1 cellular context compared by ENCODE assay signal in the genomic region with DNA sequence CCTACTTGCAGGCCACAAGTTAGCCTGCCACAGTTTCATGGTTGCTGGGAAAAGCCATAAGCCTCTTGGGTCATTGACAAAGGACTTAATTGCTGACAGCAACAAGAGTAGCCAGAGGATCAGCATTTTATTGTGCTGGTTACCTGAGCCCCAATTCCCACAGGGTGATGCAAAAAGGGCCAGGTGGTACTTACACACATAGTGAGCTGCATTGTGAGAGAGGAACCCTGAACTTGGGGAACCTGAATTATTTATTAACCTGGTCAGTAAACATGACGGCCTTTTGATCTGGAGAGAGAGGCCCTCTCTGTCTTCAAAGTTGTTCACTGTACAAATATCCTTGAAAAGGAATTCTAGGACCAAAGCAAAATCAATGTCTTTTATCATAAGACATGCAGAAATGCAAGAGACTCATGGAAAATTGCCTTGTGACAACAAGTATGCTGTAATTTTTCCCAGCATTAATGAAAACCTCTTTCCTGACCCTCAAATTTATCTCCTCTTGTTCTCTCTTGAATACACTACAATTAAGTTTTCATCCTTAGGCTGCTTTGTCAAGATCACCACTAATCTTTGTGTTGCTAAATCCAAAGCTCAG.
TF ChIP-seq lines count a peak whose summit lies in the region.

No MANE protein-coding gene starts in this region.

TF ChIP-seq in HepG2, 621 proteins besides CTCF, POLR2A, EP300 and RAD21 (continued from another document):
- TF ChIP-seq, protein P1, sequence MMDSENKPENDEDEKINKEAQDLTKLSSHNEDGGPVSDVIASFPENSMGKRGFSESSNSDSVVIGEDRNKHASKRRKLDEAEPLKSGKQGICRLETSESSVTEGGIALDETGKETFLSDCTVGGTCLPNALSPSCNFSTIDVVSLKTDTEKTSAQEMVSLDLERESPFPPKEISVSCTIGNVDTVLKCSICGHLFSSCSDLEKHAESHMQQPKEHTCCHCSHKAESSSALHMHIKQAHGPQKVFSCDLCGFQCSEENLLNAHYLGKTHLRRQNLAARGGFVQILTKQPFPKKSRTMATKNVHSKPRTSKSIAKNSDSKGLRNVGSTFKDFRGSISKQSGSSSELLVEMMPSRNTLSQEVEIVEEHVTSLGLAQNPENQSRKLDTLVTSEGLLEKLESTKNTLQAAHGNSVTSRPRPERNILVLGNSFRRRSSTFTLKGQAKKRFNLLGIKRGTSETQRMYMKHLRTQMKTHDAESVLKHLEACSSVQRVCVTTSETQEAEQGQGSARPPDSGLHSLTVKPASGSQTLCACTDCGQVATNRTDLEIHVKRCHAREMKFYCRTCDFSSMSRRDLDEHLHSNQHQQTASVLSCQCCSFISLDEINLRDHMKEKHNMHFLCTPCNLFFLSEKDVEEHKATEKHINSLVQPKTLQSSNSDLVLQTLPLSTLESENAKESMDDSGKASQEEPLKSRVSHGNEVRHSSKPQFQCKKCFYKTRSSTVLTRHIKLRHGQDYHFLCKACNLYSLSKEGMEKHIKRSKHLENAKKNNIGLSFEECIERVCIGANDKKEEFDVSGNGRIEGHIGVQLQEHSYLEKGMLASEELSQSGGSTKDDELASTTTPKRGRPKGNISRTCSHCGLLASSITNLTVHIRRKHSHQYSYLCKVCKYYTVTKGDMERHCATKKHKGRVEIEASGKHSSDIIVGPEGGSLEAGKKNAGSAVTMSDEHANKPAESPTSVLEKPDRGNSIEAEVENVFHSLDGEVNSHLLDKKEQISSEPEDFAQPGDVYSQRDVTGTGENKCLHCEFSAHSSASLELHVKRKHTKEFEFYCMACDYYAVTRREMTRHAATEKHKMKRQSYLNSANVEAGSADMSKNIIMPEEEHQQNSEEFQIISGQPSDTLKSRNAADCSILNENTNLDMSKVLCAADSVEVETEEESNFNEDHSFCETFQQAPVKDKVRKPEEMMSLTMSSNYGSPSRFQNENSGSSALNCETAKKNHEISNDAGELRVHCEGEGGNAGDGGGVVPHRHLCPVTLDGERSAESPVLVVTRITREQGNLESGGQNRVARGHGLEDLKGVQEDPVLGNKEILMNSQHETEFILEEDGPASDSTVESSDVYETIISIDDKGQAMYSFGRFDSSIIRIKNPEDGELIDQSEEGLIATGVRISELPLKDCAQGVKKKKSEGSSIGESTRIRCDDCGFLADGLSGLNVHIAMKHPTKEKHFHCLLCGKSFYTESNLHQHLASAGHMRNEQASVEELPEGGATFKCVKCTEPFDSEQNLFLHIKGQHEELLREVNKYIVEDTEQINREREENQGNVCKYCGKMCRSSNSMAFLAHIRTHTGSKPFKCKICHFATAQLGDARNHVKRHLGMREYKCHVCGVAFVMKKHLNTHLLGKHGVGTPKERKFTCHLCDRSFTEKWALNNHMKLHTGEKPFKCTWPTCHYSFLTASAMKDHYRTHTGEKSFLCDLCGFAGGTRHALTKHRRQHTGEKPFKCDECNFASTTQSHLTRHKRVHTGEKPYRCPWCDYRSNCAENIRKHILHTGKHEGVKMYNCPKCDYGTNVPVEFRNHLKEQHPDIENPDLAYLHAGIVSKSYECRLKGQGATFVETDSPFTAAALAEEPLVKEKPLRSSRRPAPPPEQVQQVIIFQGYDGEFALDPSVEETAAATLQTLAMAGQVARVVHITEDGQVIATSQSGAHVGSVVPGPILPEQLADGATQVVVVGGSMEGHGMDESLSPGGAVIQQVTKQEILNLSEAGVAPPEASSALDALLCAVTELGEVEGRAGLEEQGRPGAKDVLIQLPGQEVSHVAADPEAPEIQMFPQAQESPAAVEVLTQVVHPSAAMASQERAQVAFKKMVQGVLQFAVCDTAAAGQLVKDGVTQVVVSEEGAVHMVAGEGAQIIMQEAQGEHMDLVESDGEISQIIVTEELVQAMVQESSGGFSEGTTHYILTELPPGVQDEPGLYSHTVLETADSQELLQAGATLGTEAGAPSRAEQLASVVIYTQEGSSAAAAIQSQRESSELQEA (CRISPR knock-in tag; IDR thresholded peaks at IDR 0.05; ENCODE audit: not compliant biosample characterization): no peak
- TF ChIP-seq, protein P2, sequence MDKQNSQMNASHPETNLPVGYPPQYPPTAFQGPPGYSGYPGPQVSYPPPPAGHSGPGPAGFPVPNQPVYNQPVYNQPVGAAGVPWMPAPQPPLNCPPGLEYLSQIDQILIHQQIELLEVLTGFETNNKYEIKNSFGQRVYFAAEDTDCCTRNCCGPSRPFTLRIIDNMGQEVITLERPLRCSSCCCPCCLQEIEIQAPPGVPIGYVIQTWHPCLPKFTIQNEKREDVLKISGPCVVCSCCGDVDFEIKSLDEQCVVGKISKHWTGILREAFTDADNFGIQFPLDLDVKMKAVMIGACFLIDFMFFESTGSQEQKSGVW (CRISPR knock-in tag; IDR thresholded peaks at IDR 0.05; ENCODE audit: borderline replicate concordance): no peak
- TF ChIP-seq FOXA3 (CRISPR knock-in tag; IDR thresholded peaks at IDR 0.05) (peak; percentile 99), ARNT (IDR thresholded peaks at IDR 0.05) (no peak), ZNF557 (CRISPR knock-in tag; IDR thresholded peaks at IDR 0.05) (no peak), CREB1 (IDR thresholded peaks at IDR 0.05) (0 out of 2 replicates have a peak, but pooled peaks have one; percentile 20), CREB1 (CRISPR knock-in tag; IDR thresholded peaks at IDR 0.05) (peak; percentile 84), ZNF550 (CRISPR knock-in tag; IDR thresholded peaks at IDR 0.05; ENCODE audit: borderline replicate concordance) (no peak), YEATS4 (CRISPR knock-in tag; IDR thresholded peaks at IDR 0.05; ENCODE audit: borderline replicate concordance) (peak; percentile 88), ZEB1 (IDR thresholded peaks at IDR 0.05; ENCODE audit: insufficient replicate concordance, low read depth) (peak; percentile 98), ZKSCAN8 (CRISPR knock-in tag; IDR thresholded peaks at IDR 0.05; ENCODE audit: borderline replicate concordance) (peak; percentile 89; the same call in 1 of the 2 replicates), MATR3 (CRISPR knock-in tag; IDR thresholded peaks at IDR 0.05) (no peak), MTA3 (CRISPR knock-in tag; IDR thresholded peaks at IDR 0.05) (no peak), ZNF713 (CRISPR knock-in tag; IDR thresholded peaks at IDR 0.05) (no peak), ZNF510 (CRISPR knock-in tag; IDR thresholded peaks at IDR 0.05; ENCODE audit: low read depth) (peak; percentile 30; the same call in 1 of the 2 replicates), HOXA5 (CRISPR knock-in tag; IDR thresholded peaks at IDR 0.05) (peak; percentile 93), ZNF460 (CRISPR knock-in tag; IDR thresholded peaks at IDR 0.05; ENCODE audit: borderline replicate concordance) (no peak; the same call in 1 of the 2 replicates), SP5 (CRISPR knock-in tag; IDR thresholded peaks at IDR 0.05; ENCODE audit: borderline replicate concordance, low read depth) (peak; percentile 45; the same call in 1 of the 2 replicates), MEIS2 (CRISPR knock-in tag; IDR thresholded peaks at IDR 0.05) (peak; percentile 90; the same call in 1 of the 2 replicates), NKX3-1 (CRISPR knock-in tag; IDR thresholded peaks at IDR 0.05) (peak; percentile 91), ZNF431 (CRISPR knock-in tag; IDR thresholded peaks at IDR 0.05; ENCODE audit: borderline replicate concordance, low read depth) (peak; percentile 45; the same call in 1 of the 2 replicates), ZNF441 (CRISPR knock-in tag; IDR thresholded peaks at IDR 0.05; ENCODE audit: borderline replicate concordance) (no peak), DR1 (CRISPR knock-in tag; IDR thresholded peaks at IDR 0.05) (no peak), GPN1 (CRISPR knock-in tag; IDR thresholded peaks at IDR 0.05; ENCODE audit: borderline replicate concordance) (no peak), GABPA (IDR thresholded peaks at IDR 0.05; ENCODE audit: low read depth, low read length) (no peak), GABPA (CRISPR knock-in tag; IDR thresholded peaks at IDR 0.05; ENCODE audit: low read depth) (peak; percentile 53), ZNF160 (CRISPR knock-in tag; IDR thresholded peaks at IDR 0.05) (0 out of 2 replicates have a peak, but pooled peaks have one; percentile 42), ZBTB3 (CRISPR knock-in tag; IDR thresholded peaks at IDR 0.05; ENCODE audit: borderline replicate concordance, low read depth) (peak; percentile 40; the same call in 1 of the 2 replicates), ZNF232 (CRISPR knock-in tag; IDR thresholded peaks at IDR 0.05; ENCODE audit: borderline replicate concordance) (0 out of 2 replicates have a peak, but pooled peaks have one; percentile 51), SP2 (CRISPR knock-in tag; IDR thresholded peaks at IDR 0.05) (no peak), GATAD1 (CRISPR knock-in tag; IDR thresholded peaks at IDR 0.05) (peak; percentile 52; the same call in 1 of the 2 replicates)
- TF ChIP-seq, protein P3, sequence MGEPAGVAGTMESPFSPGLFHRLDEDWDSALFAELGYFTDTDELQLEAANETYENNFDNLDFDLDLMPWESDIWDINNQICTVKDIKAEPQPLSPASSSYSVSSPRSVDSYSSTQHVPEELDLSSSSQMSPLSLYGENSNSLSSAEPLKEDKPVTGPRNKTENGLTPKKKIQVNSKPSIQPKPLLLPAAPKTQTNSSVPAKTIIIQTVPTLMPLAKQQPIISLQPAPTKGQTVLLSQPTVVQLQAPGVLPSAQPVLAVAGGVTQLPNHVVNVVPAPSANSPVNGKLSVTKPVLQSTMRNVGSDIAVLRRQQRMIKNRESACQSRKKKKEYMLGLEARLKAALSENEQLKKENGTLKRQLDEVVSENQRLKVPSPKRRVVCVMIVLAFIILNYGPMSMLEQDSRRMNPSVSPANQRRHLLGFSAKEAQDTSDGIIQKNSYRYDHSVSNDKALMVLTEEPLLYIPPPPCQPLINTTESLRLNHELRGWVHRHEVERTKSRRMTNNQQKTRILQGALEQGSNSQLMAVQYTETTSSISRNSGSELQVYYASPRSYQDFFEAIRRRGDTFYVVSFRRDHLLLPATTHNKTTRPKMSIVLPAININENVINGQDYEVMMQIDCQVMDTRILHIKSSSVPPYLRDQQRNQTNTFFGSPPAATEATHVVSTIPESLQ (CRISPR knock-in tag; conservative IDR thresholded peaks at IDR 0.05): peak; percentile 80; the same call in 1 of the 2 replicates
- TF ChIP-seq, protein P4, sequence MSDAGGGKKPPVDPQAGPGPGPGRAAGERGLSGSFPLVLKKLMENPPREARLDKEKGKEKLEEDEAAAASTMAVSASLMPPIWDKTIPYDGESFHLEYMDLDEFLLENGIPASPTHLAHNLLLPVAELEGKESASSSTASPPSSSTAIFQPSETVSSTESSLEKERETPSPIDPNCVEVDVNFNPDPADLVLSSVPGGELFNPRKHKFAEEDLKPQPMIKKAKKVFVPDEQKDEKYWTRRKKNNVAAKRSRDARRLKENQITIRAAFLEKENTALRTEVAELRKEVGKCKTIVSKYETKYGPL (CRISPR knock-in tag; IDR thresholded peaks at IDR 0.05): peak; percentile 42; the same call in 1 of the 2 replicates
- TF ChIP-seq, protein P5, sequence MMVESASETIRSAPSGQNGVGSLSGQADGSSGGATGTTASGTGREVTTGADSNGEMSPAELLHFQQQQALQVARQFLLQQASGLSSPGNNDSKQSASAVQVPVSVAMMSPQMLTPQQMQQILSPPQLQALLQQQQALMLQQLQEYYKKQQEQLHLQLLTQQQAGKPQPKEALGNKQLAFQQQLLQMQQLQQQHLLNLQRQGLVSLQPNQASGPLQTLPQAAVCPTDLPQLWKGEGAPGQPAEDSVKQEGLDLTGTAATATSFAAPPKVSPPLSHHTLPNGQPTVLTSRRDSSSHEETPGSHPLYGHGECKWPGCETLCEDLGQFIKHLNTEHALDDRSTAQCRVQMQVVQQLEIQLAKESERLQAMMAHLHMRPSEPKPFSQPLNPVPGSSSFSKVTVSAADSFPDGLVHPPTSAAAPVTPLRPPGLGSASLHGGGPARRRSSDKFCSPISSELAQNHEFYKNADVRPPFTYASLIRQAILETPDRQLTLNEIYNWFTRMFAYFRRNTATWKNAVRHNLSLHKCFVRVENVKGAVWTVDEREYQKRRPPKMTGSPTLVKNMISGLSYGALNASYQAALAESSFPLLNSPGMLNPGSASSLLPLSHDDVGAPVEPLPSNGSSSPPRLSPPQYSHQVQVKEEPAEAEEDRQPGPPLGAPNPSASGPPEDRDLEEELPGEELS (CRISPR knock-in tag; IDR thresholded peaks at IDR 0.05): peak; percentile 96
- TF ChIP-seq, protein P6, sequence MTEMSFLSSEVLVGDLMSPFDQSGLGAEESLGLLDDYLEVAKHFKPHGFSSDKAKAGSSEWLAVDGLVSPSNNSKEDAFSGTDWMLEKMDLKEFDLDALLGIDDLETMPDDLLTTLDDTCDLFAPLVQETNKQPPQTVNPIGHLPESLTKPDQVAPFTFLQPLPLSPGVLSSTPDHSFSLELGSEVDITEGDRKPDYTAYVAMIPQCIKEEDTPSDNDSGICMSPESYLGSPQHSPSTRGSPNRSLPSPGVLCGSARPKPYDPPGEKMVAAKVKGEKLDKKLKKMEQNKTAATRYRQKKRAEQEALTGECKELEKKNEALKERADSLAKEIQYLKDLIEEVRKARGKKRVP (CRISPR knock-in tag; IDR thresholded peaks at IDR 0.05): peak in 1 of 2 experiments; percentile 96; a peak in 2 of 4 replicates
TF ChIP-seq in HepG2: peak in this region for 270.
